Comparison of ENCODE assay signal across 9 cellular contexts in genomic region chr13:79404361-79404760, GRCh38. TPM values are rescaled to one million over a fixed set of nuclear protein-coding genes. Genes with fewer than 3 reads are reported as not detected.
A peak's percentile ranks its signal among the peaks of the same experiment; 100 is the strongest.
DNase-seq lines count a peak whose midpoint lies in the region; ATAC-seq and TF ChIP-seq lines count a peak whose summit lies in the region.
"Had no signal": no experiment of that assay in that cellular context is flagged by ENCODE, and none has a peak within 500 bp of the region (broad histone marks: within the 10 kb centered on the region; RNA-seq: fewer than 3 reads in every experiment).

No MANE protein-coding gene starts in this region.

- H3K9me3 ChIP-seq in A673 (ENCODE audit: low read depth, low read length, poor library complexity, severe bottlenecking) (no peaks in the 10 kb centered on the region), body of pancreas (no peaks in the 10 kb centered on the region)

- peak overlapping the region; percentile 79 for H3K4me2 ChIP-seq in mesendoderm (ENCODE audit: low read length)

- no peak overlapping the region for H4K5ac ChIP-seq in mesendoderm (ENCODE audit: low read length)

- H3K36me3 ChIP-seq in A673 (ENCODE audit: insufficient read depth, low read length, poor library complexity, severe bottlenecking), result peaks cover 11% of the 10 kb centered on the region
- H3K36me3 ChIP-seq in body of pancreas (replicated peaks in 1 of 2; ENCODE audit: insufficient read depth in 1 of 2, low read depth in 2 of 2), result no peaks in the 10 kb centered on the region
- H3K36me3 ChIP-seq in mesendoderm (ENCODE audit: control insufficient read depth, insufficient read depth, low read length), result no peaks in the 10 kb centered on the region

- no peak overlapping the region for H3K23ac ChIP-seq in mesendoderm (ENCODE audit: low read length)

- H3K27ac ChIP-seq in A673 (ENCODE audit: low read depth, low read length, poor library complexity, severe bottlenecking) (peak overlapping the region; percentile 90), body of pancreas (peak overlapping the region in 1 of 4 donors; percentile 12), mesendoderm (ENCODE audit: low read depth, low read length) (no peak overlapping the region), RWPE1 (no peak overlapping the region)

- CTCF ChIA-PET in A673 (lab: Charles Lee) (interaction anchor here (1.3 kb wide), 1 partner anchor 13 kb away, joined by 3 read pairs; no protein-coding TSS in a partner anchor), HEK293T (lab: Yijun Ruan, JAX) (interaction anchor here (1.6 to 2.6 kb wide), 2 partner anchors 13 to 20 kb away, joined by 5 to 10 read pairs; no protein-coding TSS in a partner anchor), RWPE1 (lab: Yijun Ruan, JAX) (interaction anchor here (1.2 kb wide), 1 partner anchor 136 kb away, joined by 3 read pairs; no protein-coding TSS in a partner anchor)

- no peak overlapping the region for H2BK5ac ChIP-seq in mesendoderm (ENCODE audit: low read length)

- no peak overlapping the region for H2BK15ac ChIP-seq in mesendoderm (replicated peaks; ENCODE audit: low read depth)

- peak overlapping the region; percentile 54 for H2AK5ac ChIP-seq in mesendoderm (ENCODE audit: low read length)

- H3K4ac ChIP-seq in mesendoderm (ENCODE audit: low read depth, low read length), result no peak overlapping the region

- TF ChIP-seq CTCF in A673 (conservative IDR thresholded peaks at IDR 0.05; ENCODE audit: low read depth, low read length) (no peak), body of pancreas (IDR thresholded peaks at IDR 0.05) (no peak), RWPE1 (conservative IDR thresholded peaks at IDR 0.05; ENCODE audit: low read depth) (no peak)

- peak overlapping the region; percentile 69 for H3K4me3 ChIP-seq in A673 (ENCODE audit: low read depth, low read length, poor library complexity, severe bottlenecking)
- H3K4me3 ChIP-seq in body of pancreas, result peak overlapping the region; percentile 75 to 92
- H3K4me3 ChIP-seq in mesendoderm (ENCODE audit: low read length), result peak overlapping the region; percentile 35

- peak overlapping the region; percentile 82 for H3K56ac ChIP-seq in mesendoderm (ENCODE audit: low read length)

- 16 to 20% methylated on average over 1 of the region's 1 CpG for WGBS in body of pancreas, 2 donors
- WGBS in mesendoderm (ENCODE audit: extremely low coverage, insufficient coverage, low lambda C conversion rate), result no CpG with 5 or more reads among the region's 1 CpG

- H3K27me3 ChIP-seq in A673 (replicated peaks; ENCODE audit: insufficient read depth, low read depth, low read length, poor library complexity) (no peaks in the 10 kb centered on the region), body of pancreas (no peaks in the 10 kb centered on the region), mesendoderm (ENCODE audit: insufficient read depth, low read length, poor library complexity) (no peaks in the 10 kb centered on the region)

- peaks cover 54% of the 10 kb centered on the region for H3K79me2 ChIP-seq in mesendoderm (ENCODE audit: control insufficient read depth, insufficient read depth, low read length)

- no TSS peak for BruUV-seq in A673 (replicated peaks; lab: Mats Ljungman, UMichigan)

- no peak for DNase-seq in A673 (ENCODE audit: low spot score)
- DNase-seq in HEK293T (ENCODE audit: extremely low spot score), result no peak
- no peak for DNase-seq in body of pancreas
- no peak for DNase-seq in mesendoderm
- DNase-seq in left lobe of liver (ENCODE audit: low spot score), result no peak
- DNase-seq in RWPE1 (ENCODE audit: low spot score), result no peak
- no peak for DNase-seq in left colon
- no peak for DNase-seq in superior temporal gyrus (ENCODE audit: extremely low spot score)
- DNase-seq: NCI-H446 had no signal

- no peak overlapping the region for H4K8ac ChIP-seq in mesendoderm (ENCODE audit: low read depth, low read length)

- ATAC-seq in body of pancreas (no peak), left lobe of liver (no peak), left colon (no peak)

- no peak overlapping the region for H3K18ac ChIP-seq in mesendoderm (ENCODE audit: low read length)

- H3K4me1 ChIP-seq in A673 (ENCODE audit: insufficient read depth, low read length, poor library complexity, severe bottlenecking), result peaks cover 12% of the 10 kb centered on the region
- peaks cover 58% of the 10 kb centered on the region for H3K4me1 ChIP-seq in body of pancreas
- H3K4me1 ChIP-seq in mesendoderm (ENCODE audit: control insufficient read depth, low read depth, low read length), result peaks cover 14% of the 10 kb centered on the region

- peak overlapping the region; percentile 75 for H3K9ac ChIP-seq in mesendoderm (ENCODE audit: low read length)

- no peak overlapping the region for H2BK120ac ChIP-seq in mesendoderm (ENCODE audit: low read depth, low read length)

- TF ChIP-seq POLR2A in body of pancreas (IDR thresholded peaks at IDR 0.05), result no peak

- intact Hi-C loops in A673 (cut with micrococcal nuclease; ENCODE audit: unreplicated experiment), result no loop called here
- intact Hi-C loops in body of pancreas (cut with DNase I), result no loop called here
- intact Hi-C loops in left colon (cut with DNase I, micrococcal nuclease), result no loop called here

- no peaks in the 10 kb centered on the region for H3K79me1 ChIP-seq in mesendoderm (ENCODE audit: low read length)

- POLR2A ChIA-PET in A673 (lab: Charles Lee; ENCODE audit: low non-redundant PET), result no interaction called here
- POLR2A ChIA-PET in HEK293T (lab: Yijun Ruan, JAX), result interaction anchor here (1.7 to 3.2 kb wide), 4 partner anchors 12 to 80 kb away, joined by 5 to 24 read pairs (median 10); partner anchors contain the start of gene NDFIP2
- POLR2A ChIA-PET in RWPE1 (lab: Yijun Ruan, JAX; ENCODE audit: low non-redundant PET), result no interaction called here

TF ChIP-seq in HEK293T, 16 proteins besides CTCF, POLR2A, EP300 and RAD21:
- TF ChIP-seq PKNOX1 (IDR thresholded peaks at IDR 0.05), result peak; percentile 37; the same call in 1 of the 2 replicates
- TF ChIP-seq TARDBP (IDR thresholded peaks at IDR 0.05), result no peak

RNA-seq across cellular contexts. Expression of gene RBM26, which starts 1.7 kb away (rescaled TPM):
- 59.7 and 65.7 TPM in 2 replicates for total RNA-seq in A673 (2021)
- total RNA-seq in body of pancreas, result 10 to 100 TPM; 32.3 to 38.1 TPM
- 46.4 TPM for polyA plus RNA-seq in mesendoderm (2013, experiment 1 of 2)
- 48.0 TPM for polyA plus RNA-seq in mesendoderm (2013, experiment 2 of 2)
- total RNA-seq in left lobe of liver, result 10.7 TPM
- 10 to 100 TPM; 28.6 to 32.8 TPM for total RNA-seq in left colon
